ENCODE assay signal across 8 cellular contexts in the genomic region with DNA sequence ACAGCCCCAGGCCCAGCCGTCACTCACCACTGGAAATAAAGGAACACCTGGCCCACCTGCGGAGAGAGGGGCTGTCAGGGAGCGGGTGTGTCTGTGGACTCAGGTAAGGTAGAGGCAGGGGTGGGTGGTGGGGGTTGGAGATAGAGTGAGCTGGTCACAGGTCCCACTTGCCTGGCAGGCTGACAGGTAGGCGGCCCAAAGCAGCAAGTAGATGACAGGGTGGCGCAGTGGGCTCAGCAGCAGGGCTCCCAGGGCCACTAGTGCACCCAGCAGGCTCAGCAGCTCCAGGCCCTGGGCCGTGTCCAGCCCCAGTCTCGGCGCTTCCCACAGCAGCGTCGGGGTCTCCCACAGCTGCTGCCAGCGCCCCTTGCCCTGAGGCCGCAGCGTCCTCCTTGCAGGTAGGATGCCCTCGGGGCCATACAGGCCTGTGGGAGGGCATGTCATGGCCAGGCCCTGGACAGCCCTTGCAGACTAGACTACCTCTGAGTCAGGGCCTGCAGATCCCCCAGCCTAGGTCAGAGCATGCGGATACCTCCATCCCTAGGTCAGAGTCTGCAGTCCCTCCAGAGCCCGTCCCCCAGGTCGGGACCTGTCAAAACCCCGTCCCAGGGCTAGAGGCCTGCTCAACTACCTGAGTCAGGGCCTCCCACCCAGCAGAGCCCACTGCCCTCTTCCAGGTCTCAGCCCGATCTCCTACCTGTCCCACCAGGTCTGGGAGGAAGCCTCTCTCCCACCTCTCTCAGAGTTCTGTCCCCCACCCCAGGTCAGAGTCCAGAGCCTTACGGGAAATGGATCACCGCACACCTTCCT. TPM values are rescaled to one million over a fixed set of nuclear protein-coding genes. Genes with fewer than 3 reads are reported as not detected.
DNase-seq lines count a peak whose midpoint lies in the region; ATAC-seq and TF ChIP-seq lines count a peak whose summit lies in the region.

No MANE protein-coding gene starts in this region.

- peaks cover 8% of the 10 kb centered on the region for H3K4me1 Mint-ChIP-seq in endodermal cell
- H3K4me1 Mint-ChIP-seq in natural killer cell treated with Interleukin-12 subunit alpha and Interleukin-12 subunit beta and Interleukin-15 and Interleukin-18, amount 100 ng/mL, for 72 hours (ENCODE audit: low read depth in 2 of 2), result peaks cover 13 to 16% of the 10 kb centered on the region in 2 donors

- POLR2A ChIA-PET in A673 (lab: Charles Lee; ENCODE audit: low non-redundant PET), result no interaction called here

- H3K27me3 ChIP-seq in A673 (replicated peaks; ENCODE audit: insufficient read depth, low read depth, low read length, poor library complexity) (no peaks in the 10 kb centered on the region), Peyer's patch (no peaks in the 10 kb centered on the region), endodermal cell (ENCODE audit: control insufficient read depth, insufficient read depth, low read length, poor library complexity, severe bottlenecking) (no peaks in the 10 kb centered on the region)

- H3K27me3 Mint-ChIP-seq in endodermal cell (ENCODE audit: insufficient read depth), result no peaks in the 10 kb centered on the region
- no peaks in the 10 kb centered on the region for H3K27me3 Mint-ChIP-seq in natural killer cell treated with Interleukin-12 subunit alpha and Interleukin-12 subunit beta and Interleukin-15 and Interleukin-18, amount 100 ng/mL, for 72 hours

- TF ChIP-seq CTCF in A673 (conservative IDR thresholded peaks at IDR 0.05; ENCODE audit: low read depth, low read length) (no peak), Peyer's patch (IDR thresholded peaks at IDR 0.05) (no peak), endodermal cell (conservative IDR thresholded peaks at IDR 0.05) (no peak)

- peak overlapping the region; percentile 69 for H3K9ac ChIP-seq in endodermal cell (ENCODE audit: extremely low read depth, low read length, poor library complexity, severe bottlenecking)

- intact Hi-C loops in A673 (cut with micrococcal nuclease; ENCODE audit: unreplicated experiment), result no loop called here

- TSS peak; percentile 44 for BruUV-seq in A673 (replicated peaks; lab: Mats Ljungman, UMichigan)

- H3K27ac ChIP-seq in A673 (ENCODE audit: low read depth, low read length, poor library complexity, severe bottlenecking) (peak overlapping the region; percentile 88), Peyer's patch (peak overlapping the region; percentile 76 to 98 (median 93)), endodermal cell (ENCODE audit: low read depth, low read length) (no peak overlapping the region)

- WGBS in endodermal cell (ENCODE audit: insufficient coverage in 1 of 2, insufficient read length in 1 of 2), 2 experiments, result 45 to 47% methylated on average over 3 to 21 of the region's 21 CpGs

- H3K4me1 ChIP-seq in A673 (ENCODE audit: insufficient read depth, low read length, poor library complexity, severe bottlenecking) (peaks cover 18% of the 10 kb centered on the region), Peyer's patch (peaks cover 0 to 35% (median 8%) of the 10 kb centered on the region in 4 donors), endodermal cell (ENCODE audit: control insufficient read depth, insufficient read depth, low read length) (peaks cover 8% of the 10 kb centered on the region)

- H3K36me3 Mint-ChIP-seq in endodermal cell (ENCODE audit: low read depth), result peaks cover 2% of the 10 kb centered on the region
- peaks cover 9% of the 10 kb centered on the region for H3K36me3 Mint-ChIP-seq in natural killer cell treated with Interleukin-12 subunit alpha and Interleukin-12 subunit beta and Interleukin-15 and Interleukin-18, amount 100 ng/mL, for 72 hours

- DNase-seq in A673 (ENCODE audit: low spot score) (no peak), Peyer's patch (no peak), endodermal cell (peak; percentile 64), NCI-H1092 treated with DMSO at 0.1 percent for 48 hours (lab: John Stamatoyannopoulos, UW) (no peak), GM03348 (ENCODE audit: low spot score) (no peak)
- no peak for DNase-seq in natural killer cell treated with Interleukin-12 subunit alpha and Interleukin-12 subunit beta and Interleukin-15 and Interleukin-18, amount 100 ng/mL, for 72 hours (ENCODE audit: low spot score)

- ATAC-seq in GM21390 (IDR thresholded peaks at IDR 0.05; ENCODE audit: unreplicated experiment) (peak; percentile 2), GM21576 (IDR thresholded peaks at IDR 0.05; ENCODE audit: unreplicated experiment) (no peak)
- ATAC-seq in natural killer cell treated with Interleukin-12 subunit alpha and Interleukin-12 subunit beta and Interleukin-15 and Interleukin-18, amount 100 ng/mL, for 72 hours, result no peak

- H3K4me3 Mint-ChIP-seq in endodermal cell, result peak overlapping the region; percentile 95
- peak overlapping the region; percentile 93 for H3K4me3 Mint-ChIP-seq in natural killer cell treated with Interleukin-12 subunit alpha and Interleukin-12 subunit beta and Interleukin-15 and Interleukin-18, amount 100 ng/mL, for 72 hours

- CTCF ChIA-PET in A673 (lab: Charles Lee), result interaction anchor here (1.2 kb wide), 1 partner anchor 114 kb away, joined by 3 read pairs; no protein-coding TSS in a partner anchor

- TF ChIP-seq POLR2A in Peyer's patch (IDR thresholded peaks at IDR 0.05), result no peak

- H3K27ac Mint-ChIP-seq in endodermal cell, result peak overlapping the region; percentile 87
- peak overlapping the region; percentile 86 to 92 for H3K27ac Mint-ChIP-seq in natural killer cell treated with Interleukin-12 subunit alpha and Interleukin-12 subunit beta and Interleukin-15 and Interleukin-18, amount 100 ng/mL, for 72 hours

- H3K4me3 ChIP-seq in A673 (ENCODE audit: low read depth, low read length, poor library complexity, severe bottlenecking), result peak overlapping the region; percentile 99
- H3K4me3 ChIP-seq in Peyer's patch, result peak overlapping the region; percentile 67 to 100 (median 90)
- H3K4me3 ChIP-seq in endodermal cell (ENCODE audit: low read length), result peak overlapping the region; percentile 97

- H3K9me3 ChIP-seq in A673 (ENCODE audit: low read depth, low read length, poor library complexity, severe bottlenecking) (no peaks in the 10 kb centered on the region), Peyer's patch (no peaks in the 10 kb centered on the region), endodermal cell (ENCODE audit: control insufficient read depth, low read length) (no peaks in the 10 kb centered on the region)

- peaks cover 35% of the 10 kb centered on the region for H3K36me3 ChIP-seq in A673 (ENCODE audit: insufficient read depth, low read length, poor library complexity, severe bottlenecking)
- peaks cover 0 to 44% (median 0%) of the 10 kb centered on the region in 3 donors for H3K36me3 ChIP-seq in Peyer's patch
- H3K36me3 ChIP-seq in endodermal cell (ENCODE audit: control insufficient read depth, insufficient read depth, low read length), result peaks cover 15% of the 10 kb centered on the region

- H3K9me3 Mint-ChIP-seq in endodermal cell, result no peaks in the 10 kb centered on the region
- H3K9me3 Mint-ChIP-seq in natural killer cell treated with Interleukin-12 subunit alpha and Interleukin-12 subunit beta and Interleukin-15 and Interleukin-18, amount 100 ng/mL, for 72 hours, result no peaks in the 10 kb centered on the region

RNA-seq across cellular contexts. Expression of a gene that starts 0.7 kb away (rescaled TPM):
- total RNA-seq in A673 (2021) (79.2 and 79.3 TPM in 2 replicates), Peyer's patch (10 to 100 TPM; 68.5 to 94.9 (median 83.3) TPM), endodermal cell (10 to 100 TPM; 58.8 to 65.2 TPM)
- polyA plus RNA-seq in endodermal cell (2013, experiment 1 of 2), result 53.1 TPM
- 43.3 TPM for polyA plus RNA-seq in endodermal cell (2013, experiment 2 of 2)
- 100 to 1,000 TPM in 1 of 2 donors, 10 to 100 TPM in 1; 97.8 to 149 TPM for total RNA-seq in natural killer cell treated with Interleukin-12 subunit alpha and Interleukin-12 subunit beta and Interleukin-15 and Interleukin-18, amount 100 ng/mL, for 72 hours

RNA-seq across cellular contexts. Expression of a gene that starts 1.2 kb away (rescaled TPM):
- 135 TPM in 2 replicates for total RNA-seq in A673 (2021)
- total RNA-seq in Peyer's patch, result 10 to 100 TPM; 34.0 to 85.8 (median 41.2) TPM
- total RNA-seq in endodermal cell, result 10 to 100 TPM; 63.3 to 73.1 TPM
- 52.0 TPM for polyA plus RNA-seq in endodermal cell (2013, experiment 1 of 2)
- 49.5 TPM for polyA plus RNA-seq in endodermal cell (2013, experiment 2 of 2)
- 100 to 1,000 TPM; 105 to 156 TPM for total RNA-seq in natural killer cell treated with Interleukin-12 subunit alpha and Interleukin-12 subunit beta and Interleukin-15 and Interleukin-18, amount 100 ng/mL, for 72 hours

RNA-seq across cellular contexts. Expression of a gene that starts 18.6 kb away (rescaled TPM):
- total RNA-seq in A673 (2021) (0.44 and 5.4 TPM in 2 replicates), Peyer's patch (1 to 10 TPM in 3 of 4 donors, not detected in 1; 1.2 to 6.3 (median 4.5) TPM), endodermal cell (1 to 10 TPM in 1 of 2 donors, under 1 TPM in 1; 0.89 to 2.3 TPM)
- polyA plus RNA-seq in endodermal cell (2013, experiment 1 of 2), result 2.3 TPM
- polyA plus RNA-seq in endodermal cell (2013, experiment 2 of 2), result 0.91 TPM
- total RNA-seq in natural killer cell treated with Interleukin-12 subunit alpha and Interleukin-12 subunit beta and Interleukin-15 and Interleukin-18, amount 100 ng/mL, for 72 hours, result 10 to 100 TPM; 13.1 to 18.5 TPM

RNA-seq across cellular contexts. Expression of a gene that starts 20.2 kb away (rescaled TPM):
- total RNA-seq in A673 (2021) (0.32 and 0.46 TPM in 2 replicates), Peyer's patch (not detected), endodermal cell (not detected)
- polyA plus RNA-seq in endodermal cell (2013, experiment 1 of 2), result 0.21 TPM
- polyA plus RNA-seq in endodermal cell (2013, experiment 2 of 2), result 0.29 TPM
- total RNA-seq in natural killer cell treated with Interleukin-12 subunit alpha and Interleukin-12 subunit beta and Interleukin-15 and Interleukin-18, amount 100 ng/mL, for 72 hours, result under 1 TPM in 1 of 2 donors, not detected in 1; 0.45 TPM

RNA-seq across cellular contexts. Expression of a gene that starts 23.0 kb away (rescaled TPM):
- total RNA-seq in A673 (2021), result 0.58 and 0.98 TPM in 2 replicates
- total RNA-seq in Peyer's patch, result 10 to 100 TPM; 53.5 to 93.9 (median 88.3) TPM
- total RNA-seq in endodermal cell, result 1 to 10 TPM; 1.2 to 2.1 TPM
- polyA plus RNA-seq in endodermal cell (2013, experiment 1 of 2), result 1.3 TPM
- polyA plus RNA-seq in endodermal cell (2013, experiment 2 of 2), result 1.2 TPM
- total RNA-seq in natural killer cell treated with Interleukin-12 subunit alpha and Interleukin-12 subunit beta and Interleukin-15 and Interleukin-18, amount 100 ng/mL, for 72 hours, result 100 to 1,000 TPM; 164 to 234 TPM
